In genomic region chr4:116838609-116839008, GRCh38 we compare ENCODE assay signal across 18 cellular contexts.
A peak's percentile ranks its signal among the peaks of the same experiment; 100 is the strongest.
DNase-seq lines count a peak whose midpoint lies in the region; ATAC-seq and TF ChIP-seq lines count a peak whose summit lies in the region.
"Had no signal": no experiment of that assay in that cellular context is flagged by ENCODE, and none has a peak within 500 bp of the region (broad histone marks: within the 10 kb centered on the region; RNA-seq: fewer than 3 reads in every experiment).

No MANE protein-coding gene starts in this region.

- H3K27me3 Mint-ChIP-seq in activated CD8-positive, alpha-beta memory T cell treated with anti-CD3 and anti-CD28 coated beads, Interleukin-2, amount 10 ng/mL, durations not matched to agents 7 days and 5 days: no peaks in the 10 kb centered on the region
- H3K27me3 Mint-ChIP-seq: B cell; CD4-positive, alpha-beta T cell had no signal

- H3K9ac ChIP-seq in neural cell (ENCODE audit: low read length): no peak overlapping the region
- H3K9ac ChIP-seq: BLaER1 treated with 17β-estradiol and CSF1 and Interleukin-3, amounts not matched to agents 10 nM and 100 nM had no signal

- peak; percentile 25 for DNase-seq in G401 (ENCODE audit: low spot score)
- DNase-seq in NCI-H446 treated with DMSO at 0.1 percent for 48 hours (lab: John Stamatoyannopoulos, UW): peak; percentile 75
- no peak for DNase-seq in NCI-H510A (lab: John Stamatoyannopoulos, UW)
- no peak for DNase-seq in activated CD8-positive, alpha-beta memory T cell treated with anti-CD3 and anti-CD28 coated beads, Interleukin-2, amount 10 ng/mL, durations not matched to agents 7 days and 5 days
- DNase-seq: 8988T; ACHN; Caco-2; Calu3; CD4-positive, alpha-beta T cell; CD8-positive, alpha-beta T cell; DMS79 treated with DMSO at 0.1 percent for 48 hours; GDM1 had no signal

- no peaks in the 10 kb centered on the region for H3F3A ChIP-seq in neural cell (ENCODE audit: insufficient read depth, low read length, poor library complexity, severe bottlenecking)

- H3K4me3 Mint-ChIP-seq in activated CD8-positive, alpha-beta memory T cell treated with anti-CD3 and anti-CD28 coated beads, Interleukin-2, amount 10 ng/mL, durations not matched to agents 7 days and 5 days: no peak overlapping the region
- H3K4me3 Mint-ChIP-seq: B cell; CD4-positive, alpha-beta T cell; CD8-positive, alpha-beta T cell had no signal

- no peak for TF ChIP-seq RAD21 in neural cell (conservative IDR thresholded peaks at IDR 0.05)

- no peaks in the 10 kb centered on the region for H3K4me1 Mint-ChIP-seq in activated CD8-positive, alpha-beta memory T cell treated with anti-CD3 and anti-CD28 coated beads, Interleukin-2, amount 10 ng/mL, durations not matched to agents 7 days and 5 days
- H3K4me1 Mint-ChIP-seq: B cell had no signal

- H3K79me2 ChIP-seq in neural cell (replicated peaks; ENCODE audit: insufficient read depth, low read length): no peaks in the 10 kb centered on the region

- H3K27ac Mint-ChIP-seq in activated CD8-positive, alpha-beta memory T cell treated with anti-CD3 and anti-CD28 coated beads, Interleukin-2, amount 10 ng/mL, durations not matched to agents 7 days and 5 days: no peak overlapping the region
- H3K27ac Mint-ChIP-seq: B cell; CD4-positive, alpha-beta T cell; CD8-positive, alpha-beta T cell had no signal

- no peak overlapping the region for H3K27ac ChIP-seq in neural cell (ENCODE audit: low read length)
- H3K27ac ChIP-seq: BLaER1 treated with 17β-estradiol and CSF1 and Interleukin-3, amounts not matched to agents 10 nM and 100 nM; C4-2B had no signal

- no peak overlapping the region for H3K4me2 ChIP-seq in neural cell (ENCODE audit: low read length)
- H3K4me2 ChIP-seq: BLaER1 treated with 17β-estradiol and CSF1 and Interleukin-3, amounts not matched to agents 10 nM and 100 nM had no signal

- H3K9me3 Mint-ChIP-seq in activated CD8-positive, alpha-beta memory T cell treated with anti-CD3 and anti-CD28 coated beads, Interleukin-2, amount 10 ng/mL, durations not matched to agents 7 days and 5 days (ENCODE audit: low read depth): peaks cover 6% of the 10 kb centered on the region

- TF ChIP-seq CTCF in neural cell (IDR thresholded peaks at IDR 0.05; ENCODE audit: poor library complexity, severe bottlenecking): no peak

- no peak for ATAC-seq in GM21825 (IDR thresholded peaks at IDR 0.05; ENCODE audit: unreplicated experiment)
- no peak for ATAC-seq in HG02938 (IDR thresholded peaks at IDR 0.05; ENCODE audit: unreplicated experiment)
- ATAC-seq in activated CD8-positive, alpha-beta memory T cell treated with anti-CD3 and anti-CD28 coated beads, Interleukin-2, amount 10 ng/mL, durations not matched to agents 7 days and 5 days: no peak
- ATAC-seq: CD8-positive, alpha-beta T cell had no signal

- H3K36me3 ChIP-seq in neural cell (ENCODE audit: insufficient read depth, low read length): no peaks in the 10 kb centered on the region
- H3K36me3 ChIP-seq: BLaER1 treated with 17β-estradiol and CSF1 and Interleukin-3, amounts not matched to agents 10 nM and 100 nM had no signal

- H3K4me3 ChIP-seq in neural cell (ENCODE audit: low read length): no peak overlapping the region
- H3K4me3 ChIP-seq: BLaER1 treated with 17β-estradiol and CSF1 and Interleukin-3, amounts not matched to agents 10 nM and 100 nM had no signal

- no peak overlapping the region for H2AFZ ChIP-seq in neural cell (ENCODE audit: low read depth, low read length)

- peak; percentile 99 for TF ChIP-seq EP300 in neural cell (conservative IDR thresholded peaks at IDR 0.05; ENCODE audit: poor library complexity, severe bottlenecking)

- no peaks in the 10 kb centered on the region for H3K9me3 ChIP-seq in neural cell (ENCODE audit: low read length)
- H3K9me3 ChIP-seq: Caco-2 had no signal

- H3K27me3 ChIP-seq in neural cell (ENCODE audit: insufficient read depth, low read depth, low read length): no peaks in the 10 kb centered on the region
- H3K27me3 ChIP-seq: BLaER1 treated with 17β-estradiol and CSF1 and Interleukin-3, amounts not matched to agents 10 nM and 100 nM had no signal

- CTCF ChIA-PET in activated CD8-positive, alpha-beta memory T cell treated with anti-CD3 and anti-CD28 coated beads, Interleukin-2, amount 10 ng/mL, durations not matched to agents 7 days and 5 days (lab: Charles Lee): no interaction called here

- H4K20me1 ChIP-seq in neural cell (ENCODE audit: insufficient read depth): no peaks in the 10 kb centered on the region
- H4K20me1 ChIP-seq: BLaER1 treated with 17β-estradiol and CSF1 and Interleukin-3, amounts not matched to agents 10 nM and 100 nM had no signal

- H3K9me2 ChIP-seq in neural cell (ENCODE audit: insufficient read depth, low read length): no peaks in the 10 kb centered on the region

- no peaks in the 10 kb centered on the region for H3K36me3 Mint-ChIP-seq in activated CD8-positive, alpha-beta memory T cell treated with anti-CD3 and anti-CD28 coated beads, Interleukin-2, amount 10 ng/mL, durations not matched to agents 7 days and 5 days
- H3K36me3 Mint-ChIP-seq: CD8-positive, alpha-beta T cell had no signal

- in situ Hi-C loops in G401 (cut with HindIII; ENCODE audit: low sequenced_read_pairs): no loop called here

TF ChIP-seq in neural cell, 6 proteins besides CTCF, POLR2A, EP300 and RAD21:
- TF ChIP-seq SMC3 (conservative IDR thresholded peaks at IDR 0.05; ENCODE audit: poor library complexity): no peak
- TF ChIP-seq EZH2 (IDR thresholded peaks at IDR 0.05; ENCODE audit: borderline replicate concordance, insufficient read depth, low read length, poor library complexity, severe bottlenecking): no peak
- TF ChIP-seq POLR2AphosphoS5 (IDR thresholded peaks at IDR 0.05): peak; percentile 92
- peak; percentile 40 for TF ChIP-seq REST (IDR thresholded peaks at IDR 0.05; ENCODE audit: borderline replicate concordance)
- no peak for TF ChIP-seq TAF1 (IDR thresholded peaks at IDR 0.05; ENCODE audit: low read depth)

Comparison
In these comparisons a context has a peak if more than half of its experiments do, and no peak if none do; other contexts are left out.
1. DNase-seq: peak in G401 (single experiment) and NCI-H446 treated with DMSO at 0.1 percent for 48 hours (single experiment); none in NCI-H510A (single experiment) and activated CD8-positive, alpha-beta memory T cell treated with anti-CD3 and anti-CD28 coated beads, Interleukin-2, amount 10 ng/mL, durations not matched to agents 7 days and 5 days (single experiment).